ENCODE assay signal across 7 cellular contexts in the genomic region with DNA sequence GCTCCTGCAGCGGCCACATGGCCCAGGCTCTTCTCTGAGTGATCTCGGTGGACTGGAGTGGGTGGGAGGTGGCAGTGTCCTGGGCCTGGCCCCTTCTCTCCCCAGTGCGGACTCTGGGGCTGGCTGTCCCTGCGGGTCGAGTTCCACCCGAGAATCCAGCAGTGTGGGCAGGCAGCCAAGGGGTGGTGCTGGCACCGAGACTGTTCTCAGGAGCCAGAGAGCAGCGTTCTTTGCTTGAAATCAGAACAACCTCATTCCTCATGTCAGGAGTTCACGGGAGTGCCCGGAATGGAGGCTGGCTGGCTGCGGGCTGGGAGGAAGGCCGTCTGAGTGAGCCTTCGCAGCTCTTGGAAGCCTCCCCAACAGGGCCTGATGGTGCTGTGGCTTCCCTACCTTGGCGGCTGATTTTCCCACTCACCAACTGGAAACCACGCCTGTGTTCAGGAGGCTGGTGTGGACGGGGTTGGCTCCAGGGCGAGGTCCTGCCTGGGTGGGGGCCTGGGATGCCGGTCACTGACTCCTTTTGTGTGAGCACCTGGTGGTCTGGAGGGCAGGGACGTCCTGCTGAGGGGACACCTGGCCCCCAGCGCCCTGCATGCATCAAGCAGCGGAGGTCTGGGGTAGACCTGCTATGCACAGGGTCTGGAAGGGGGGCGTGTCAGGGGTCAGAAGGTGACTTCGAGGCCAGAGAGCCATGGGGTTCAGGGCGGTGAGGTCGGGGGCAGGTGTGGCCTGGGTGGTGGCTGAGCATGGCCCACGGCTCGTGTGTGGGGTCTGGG.
A peak's percentile ranks its signal among the peaks of the same experiment; 100 is the strongest.
DNase-seq lines count a peak whose midpoint lies in the region; ATAC-seq and TF ChIP-seq lines count a peak whose summit lies in the region.
"Not testable (repeated sequence)": the region's sequence is repeated elsewhere in the genome, so short reads cannot be mapped to it uniquely, and the experiment has no call there.

No MANE protein-coding gene starts in this region.

- not testable (repeated sequence) for H3K4me3 Mint-ChIP-seq in activated CD4-positive, alpha-beta T cell treated with anti-CD3 and anti-CD28 coated beads for 36 hours

- not testable (repeated sequence) for H3K27ac Mint-ChIP-seq in activated CD4-positive, alpha-beta T cell treated with anti-CD3 and anti-CD28 coated beads for 36 hours

- H3K4me1 Mint-ChIP-seq in activated CD4-positive, alpha-beta T cell treated with anti-CD3 and anti-CD28 coated beads for 36 hours: not testable (repeated sequence)

- not testable (repeated sequence) for H3K36me3 Mint-ChIP-seq in activated CD4-positive, alpha-beta T cell treated with anti-CD3 and anti-CD28 coated beads for 36 hours (ENCODE audit: low read depth)

- H3K9me3 ChIP-seq in esophagus muscularis mucosa, prostate gland, testis, upper lobe of left lung: not testable (repeated sequence)

- not testable (repeated sequence) for H3K36me3 ChIP-seq in esophagus muscularis mucosa; prostate gland; testis (ENCODE audit: low read depth, missing control alignments); upper lobe of left lung

- H3K4me3 ChIP-seq in esophagus muscularis mucosa, prostate gland, testis, upper lobe of left lung: not testable (repeated sequence)

- H3K27ac ChIP-seq in esophagus muscularis mucosa (replicated peaks in 1 of 4) (peak overlapping the region; percentile 20 to 75 (median 66)), prostate gland (peak overlapping the region in 1 of 2 donors; percentile 47), upper lobe of left lung (peak overlapping the region in 1 of 4 donors; percentile 43)
- not testable (repeated sequence) for H3K27ac ChIP-seq in testis

- not testable (repeated sequence) for TF ChIP-seq EP300 in esophagus muscularis mucosa (IDR thresholded peaks at IDR 0.05); upper lobe of left lung (IDR thresholded peaks at IDR 0.05)

- POLR2A ChIA-PET in activated CD4-positive, alpha-beta T cell treated with anti-CD3 and anti-CD28 coated beads for 36 hours (lab: Charles Lee): not testable (repeated sequence)

- DNase-seq in activated CD4-positive, alpha-beta T cell treated with anti-CD3 and anti-CD28 coated beads for 36 hours: peak; percentile 3
- not testable (repeated sequence) for DNase-seq in esophagus muscularis mucosa (ENCODE audit: extremely low spot score)
- DNase-seq in left cardiac atrium: peak; percentile 32
- DNase-seq in left lobe of liver (ENCODE audit: low spot score): peak; percentile 94
- peak; percentile 70 for DNase-seq in prostate gland (ENCODE audit: low spot score)
- peak; percentile 55 for DNase-seq in testis
- peak; percentile 54 to 80 for DNase-seq in upper lobe of left lung

- CTCF ChIA-PET in activated CD4-positive, alpha-beta T cell treated with anti-CD3 and anti-CD28 coated beads for 36 hours (lab: Charles Lee): not testable (repeated sequence)

- not testable (repeated sequence) for H3K27me3 ChIP-seq in esophagus muscularis mucosa; prostate gland (replicated peaks; ENCODE audit: insufficient read depth); testis; upper lobe of left lung

- H3K27me3 Mint-ChIP-seq in activated CD4-positive, alpha-beta T cell treated with anti-CD3 and anti-CD28 coated beads for 36 hours: peaks cover 14% of the 10 kb centered on the region

- intact Hi-C loops in activated CD4-positive, alpha-beta T cell treated with anti-CD3 and anti-CD28 coated beads for 36 hours (cut with DNase I, micrococcal nuclease); esophagus muscularis mucosa (cut with DNase I); left cardiac atrium (cut with DNase I); prostate gland (cut with DNase I); testis (cut with DNase I; ENCODE audit: low total_unique reads): not testable (repeated sequence)

- peaks cover 0 to 13% (median 11%) of the 10 kb centered on the region in 4 donors for H3K4me1 ChIP-seq in esophagus muscularis mucosa
- H3K4me1 ChIP-seq in prostate gland (replicated peaks); testis; upper lobe of left lung: not testable (repeated sequence)

- not testable (repeated sequence) for ATAC-seq in activated CD4-positive, alpha-beta T cell treated with anti-CD3 and anti-CD28 coated beads for 36 hours; left cardiac atrium; upper lobe of left lung (ENCODE audit: low FRiP score in 2 of 2)
- peak; percentile 28 for ATAC-seq in left lobe of liver

- WGBS in esophagus muscularis mucosa: 81% methylated on average over 8 of the region's 27 CpGs
- 55% methylated on average over 16 of the region's 27 CpGs for WGBS in prostate gland
- 73 to 92% methylated on average over 4 to 18 of the region's 27 CpGs for WGBS in testis, 2 donors
- 20 to 75% methylated on average over 1 to 15 of the region's 27 CpGs for WGBS in upper lobe of left lung, 2 donors

- TF ChIP-seq CTCF in esophagus muscularis mucosa (IDR thresholded peaks at IDR 0.05); prostate gland (IDR thresholded peaks at IDR 0.05); testis (IDR thresholded peaks at IDR 0.05); upper lobe of left lung (IDR thresholded peaks at IDR 0.05): not testable (repeated sequence)

- H3K9me3 Mint-ChIP-seq in activated CD4-positive, alpha-beta T cell treated with anti-CD3 and anti-CD28 coated beads for 36 hours (ENCODE audit: low read depth): peaks cover 20% of the 10 kb centered on the region

- TF ChIP-seq POLR2A in esophagus muscularis mucosa (IDR thresholded peaks at IDR 0.05; ENCODE audit: low read depth); prostate gland (IDR thresholded peaks at IDR 0.05); testis (IDR thresholded peaks at IDR 0.05); upper lobe of left lung (IDR thresholded peaks at IDR 0.05): not testable (repeated sequence)
